ENCODE assay signal across 20 cellular contexts in genomic region chr1:196486346-196486745, GRCh38.
DNase-seq lines count a peak whose midpoint lies in the region; ATAC-seq, FAIRE-seq and TF ChIP-seq lines count a peak whose summit lies in the region.
"Had no signal": no experiment of that assay in that cellular context is flagged by ENCODE, and none has a peak within 500 bp of the region (broad histone marks: within the 10 kb centered on the region; RNA-seq: fewer than 3 reads in every experiment).

No MANE protein-coding gene starts in this region.

- H3K27me3 Mint-ChIP-seq in endothelial cell (ENCODE audit: unreplicated experiment), result peaks cover 2% of the 10 kb centered on the region
- H3K27me3 Mint-ChIP-seq: B cell; CD4-positive, alpha-beta T cell had no signal

- DNase-seq in endothelial cell (ENCODE audit: low spot score), result no peak
- DNase-seq in fibroblast of pulmonary artery (ENCODE audit: low read depth), result peak; percentile 7
- DNase-seq in pulmonary artery endothelial cell (ENCODE audit: low read depth, low spot score), result peak; percentile 75
- no peak for DNase-seq in NCI-H146 (lab: John Stamatoyannopoulos, UW)
- DNase-seq in COLO668 (lab: John Stamatoyannopoulos, UW; ENCODE audit: unreplicated experiment), result no peak
- DNase-seq: AML-193; CD4-positive, alpha-beta T cell; CD8-positive, alpha-beta T cell; COR-L47; DMS 273 treated with DMSO at 0.1 percent for 48 hours; DMS153; DMS79 treated with DMSO at 0.1 percent for 48 hours; GDM1 had no signal

- ATAC-seq in GM18502 (IDR thresholded peaks at IDR 0.05; ENCODE audit: poor library complexity, unreplicated experiment), result no peak
- ATAC-seq: A549; CD8-positive, alpha-beta T cell; GM12878 had no signal

- peaks cover 25% of the 10 kb centered on the region for H3K4me1 Mint-ChIP-seq in endothelial cell (ENCODE audit: unreplicated experiment)
- H3K4me1 Mint-ChIP-seq: B cell had no signal

- H3K4me3 Mint-ChIP-seq in endothelial cell (ENCODE audit: unreplicated experiment), result no peak overlapping the region
- H3K4me3 Mint-ChIP-seq: B cell; CD4-positive, alpha-beta T cell; CD8-positive, alpha-beta T cell had no signal

- no peak for TF ChIP-seq CTCF in endothelial cell (IDR thresholded peaks at IDR 0.05; ENCODE audit: unreplicated experiment)
- TF ChIP-seq CTCF in fibroblast of pulmonary artery (IDR thresholded peaks at IDR 0.05; ENCODE audit: low read length, missing control alignments), result no peak

- peak overlapping the region; percentile 95 for H3K27ac Mint-ChIP-seq in endothelial cell (ENCODE audit: unreplicated experiment)
- H3K27ac Mint-ChIP-seq: B cell; CD4-positive, alpha-beta T cell; CD8-positive, alpha-beta T cell had no signal

- no peak overlapping the region for H3K4me3 ChIP-seq in fibroblast of pulmonary artery (replicated peaks; ENCODE audit: low read depth, low read length)
- H3K4me3 ChIP-seq: A549; BLaER1 treated with 17β-estradiol and CSF1 and Interleukin-3, amounts not matched to agents 10 nM and 100 nM; GM12878 had no signal

- no peaks in the 10 kb centered on the region for H3K36me3 Mint-ChIP-seq in endothelial cell (ENCODE audit: low read depth, unreplicated experiment)
- H3K36me3 Mint-ChIP-seq: CD8-positive, alpha-beta T cell had no signal

- no peaks in the 10 kb centered on the region for H3K9me3 Mint-ChIP-seq in endothelial cell (ENCODE audit: unreplicated experiment)
- H3K9me3 Mint-ChIP-seq: CD4-positive, alpha-beta T cell; CD8-positive, alpha-beta T cell had no signal

- FAIRE-seq in G401.6 (lab: Jason Lieb, UNC), result peak; percentile 70
- FAIRE-seq: A549, GM12892 had no signal

Comparison
In these comparisons a context has a peak if more than half of its experiments do, and no peak if none do; other contexts are left out.
1. DNase-seq: peak in fibroblast of pulmonary artery (single experiment) and pulmonary artery endothelial cell (single experiment); none in endothelial cell (single experiment), NCI-H146 (single experiment) and COLO668 (single experiment).